17 cellular contexts compared by ENCODE assay signal in genomic region chr5:84260140-84260539, GRCh38.
DNase-seq lines count a peak whose midpoint lies in the region; ATAC-seq and TF ChIP-seq lines count a peak whose summit lies in the region.
"Had no signal": no experiment of that assay in that cellular context is flagged by ENCODE, and none has a peak within 500 bp of the region (broad histone marks: within the 10 kb centered on the region; RNA-seq: fewer than 3 reads in every experiment).

No MANE protein-coding gene starts in this region.

- H3K9me3 ChIP-seq in suprapubic skin: no peaks in the 10 kb centered on the region
- H3K9me3 ChIP-seq: colonic mucosa, SJSA1, transverse colon had no signal

- peaks cover 2% of the 10 kb centered on the region for H3K36me3 Mint-ChIP-seq in chondrocyte (ENCODE audit: low read depth)
- H3K36me3 Mint-ChIP-seq: activated naive CD8-positive, alpha-beta T cell treated with anti-CD3 and anti-CD28 coated beads, Interleukin-2, amount 10 ng/mL, durations not matched to agents 7 days and 5 days; CD4-positive, CD25-positive, alpha-beta regulatory T cell had no signal

- no peaks in the 10 kb centered on the region for H3K36me3 ChIP-seq in suprapubic skin
- H3K36me3 ChIP-seq: colonic mucosa, transverse colon had no signal

- no peak overlapping the region for H3K4me3 ChIP-seq in suprapubic skin
- H3K4me3 ChIP-seq: colonic mucosa, SJSA1, smooth muscle cell, transverse colon had no signal

- no peaks in the 10 kb centered on the region for H3K27me3 Mint-ChIP-seq in chondrocyte (ENCODE audit: low read depth)
- H3K27me3 Mint-ChIP-seq: activated naive CD8-positive, alpha-beta T cell treated with anti-CD3 and anti-CD28 coated beads, Interleukin-2, amount 10 ng/mL, durations not matched to agents 7 days and 5 days; CD4-positive, CD25-positive, alpha-beta regulatory T cell had no signal

- no peaks in the 10 kb centered on the region for H3K27me3 ChIP-seq in suprapubic skin
- H3K27me3 ChIP-seq: colonic mucosa, SJSA1, transverse colon had no signal

- TF ChIP-seq CTCF in chondrocyte (IDR thresholded peaks at IDR 0.05) (no peak), suprapubic skin (IDR thresholded peaks at IDR 0.05) (no peak)

- no peak for TF ChIP-seq POLR2A in suprapubic skin (IDR thresholded peaks at IDR 0.05)

- H3K4me1 ChIP-seq in suprapubic skin: no peaks in the 10 kb centered on the region
- H3K4me1 ChIP-seq: colonic mucosa had no signal

- 52% methylated on average over 1 of the region's 1 CpG for WGBS in suprapubic skin

- H3K4me3 Mint-ChIP-seq in chondrocyte (ENCODE audit: unreplicated experiment): no peak overlapping the region
- H3K4me3 Mint-ChIP-seq: activated naive CD8-positive, alpha-beta T cell treated with anti-CD3 and anti-CD28 coated beads, Interleukin-2, amount 10 ng/mL, durations not matched to agents 7 days and 5 days; CD4-positive, CD25-positive, alpha-beta regulatory T cell had no signal

- no peaks in the 10 kb centered on the region for H3K9me3 Mint-ChIP-seq in chondrocyte (ENCODE audit: low read depth)
- H3K9me3 Mint-ChIP-seq: activated naive CD8-positive, alpha-beta T cell treated with anti-CD3 and anti-CD28 coated beads, Interleukin-2, amount 10 ng/mL, durations not matched to agents 7 days and 5 days had no signal

- H3K4me1 Mint-ChIP-seq in chondrocyte (ENCODE audit: low read depth): peaks cover 72% of the 10 kb centered on the region
- H3K4me1 Mint-ChIP-seq: activated naive CD8-positive, alpha-beta T cell treated with anti-CD3 and anti-CD28 coated beads, Interleukin-2, amount 10 ng/mL, durations not matched to agents 7 days and 5 days; CD4-positive, CD25-positive, alpha-beta regulatory T cell had no signal

- ATAC-seq in GM19023 (IDR thresholded peaks at IDR 0.05; ENCODE audit: unreplicated experiment): peak; percentile 44
- peak; percentile 78 for ATAC-seq in GM21825 (IDR thresholded peaks at IDR 0.05; ENCODE audit: unreplicated experiment)
- ATAC-seq in HG03175 (IDR thresholded peaks at IDR 0.05; ENCODE audit: unreplicated experiment): peak; percentile 45

- H3K27ac Mint-ChIP-seq in chondrocyte (ENCODE audit: unreplicated experiment): peak overlapping the region; percentile 37
- H3K27ac Mint-ChIP-seq: activated naive CD8-positive, alpha-beta T cell treated with anti-CD3 and anti-CD28 coated beads, Interleukin-2, amount 10 ng/mL, durations not matched to agents 7 days and 5 days; CD4-positive, CD25-positive, alpha-beta regulatory T cell had no signal

- no peak for TF ChIP-seq EP300 in suprapubic skin (IDR thresholded peaks at IDR 0.05)

- H3K27ac ChIP-seq in suprapubic skin: no peak overlapping the region
- H3K27ac ChIP-seq: colonic mucosa, SJSA1, transverse colon had no signal

- DNase-seq in chondrocyte (ENCODE audit: low spot score): no peak
- no peak for DNase-seq in GM19238 (ENCODE audit: insufficient read length, low spot score)
- DNase-seq in suprapubic skin (ENCODE audit: low spot score in 2 of 2): no peak
- DNase-seq in SK-N-DZ (ENCODE audit: low spot score): no peak
- DNase-seq in NCI-H82 treated with DMSO at 0.1 percent for 48 hours (lab: John Stamatoyannopoulos, UW; ENCODE audit: unreplicated experiment): no peak
- DNase-seq: activated CD8-positive, alpha-beta memory T cell treated with anti-CD3 and anti-CD28 coated beads, Interleukin-2, amount 50 U/mL, for 4 hours; activated naive CD8-positive, alpha-beta T cell treated with anti-CD3 and anti-CD28 coated beads, Interleukin-2, amount 10 ng/mL, durations not matched to agents 7 days and 5 days; CD4-positive, CD25-positive, alpha-beta regulatory T cell; colonic mucosa; GF-D8; mesenchymal stem cell; transverse colon had no signal
